23 cellular contexts compared by ENCODE assay signal in the genomic region with DNA sequence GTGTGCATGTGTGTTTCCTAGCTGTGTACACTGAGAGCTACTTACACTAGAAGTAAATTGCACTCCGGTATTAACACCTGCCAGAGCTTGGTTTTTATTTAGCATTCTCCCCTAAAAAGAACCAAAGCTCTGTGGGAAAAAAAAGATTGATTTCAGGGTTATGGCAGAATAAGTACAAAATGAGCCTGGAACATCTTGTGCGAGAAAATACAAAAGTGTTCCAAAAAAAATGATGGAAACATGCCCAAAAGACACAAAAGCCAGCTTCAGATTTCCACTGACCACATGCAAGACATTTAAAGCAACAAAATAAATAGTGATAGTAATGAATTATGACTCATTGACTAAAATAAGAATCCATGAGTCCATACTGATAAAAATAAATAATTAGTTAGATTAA.
"Had no signal": no experiment of that assay in that cellular context is flagged by ENCODE, and none has a peak within 500 bp of the region (broad histone marks: within the 10 kb centered on the region; RNA-seq: fewer than 3 reads in every experiment).

No MANE protein-coding gene starts in this region.

- H3K27ac Mint-ChIP-seq: activated CD4-positive, alpha-beta memory T cell treated with anti-CD3 and anti-CD28 coated beads, Interleukin-2, amount 10 ng/mL, durations not matched to agents 7 days and 5 days; activated CD8-positive, alpha-beta memory T cell treated with anti-CD3 and anti-CD28 coated beads, Interleukin-2, amount 10 ng/mL, durations not matched to agents 7 days and 5 days; activated naive CD8-positive, alpha-beta T cell treated with anti-CD3 and anti-CD28 coated beads, Interleukin-2, amount 10 ng/mL, durations not matched to agents 7 days and 5 days; activated T-helper 2 cell treated with anti-CD3 and anti-CD28 coated beads, Interferon-gamma antibody, Interleukin-2, Interleukin-4, amounts not matched to agents 10 μg/mL and 5 μg/mL and 100 μg/mL, durations not matched to agents 14 hours and 24 hours and 36 hours; memory B cell; natural killer cell; WTC11 had no signal

- H3K36me3 ChIP-seq: gastrocnemius medialis, neutrophil, pancreas, sigmoid colon, transverse colon, uterus had no signal

- H3K4me1 ChIP-seq: body of pancreas, pancreas, sigmoid colon, transverse colon, uterus had no signal

- H3K27me3 Mint-ChIP-seq: activated CD8-positive, alpha-beta memory T cell treated with anti-CD3 and anti-CD28 coated beads, Interleukin-2, amount 10 ng/mL, durations not matched to agents 7 days and 5 days; activated naive CD8-positive, alpha-beta T cell treated with anti-CD3 and anti-CD28 coated beads, Interleukin-2, amount 10 ng/mL, durations not matched to agents 7 days and 5 days; memory B cell had no signal

- H3K9me3 Mint-ChIP-seq: activated CD4-positive, alpha-beta memory T cell treated with anti-CD3 and anti-CD28 coated beads, Interleukin-2, amount 10 ng/mL, durations not matched to agents 7 days and 5 days; activated naive CD8-positive, alpha-beta T cell treated with anti-CD3 and anti-CD28 coated beads, Interleukin-2, amount 10 ng/mL, durations not matched to agents 7 days and 5 days; activated T-helper 2 cell treated with anti-CD3 and anti-CD28 coated beads, Interferon-gamma antibody, Interleukin-2, Interleukin-4, amounts not matched to agents 10 μg/mL and 5 μg/mL and 100 μg/mL, durations not matched to agents 14 hours and 24 hours and 36 hours; memory B cell; natural killer cell had no signal

- H3K27me3 ChIP-seq: body of pancreas, gastrocnemius medialis, neutrophil, pancreas, sigmoid colon, transverse colon, uterus had no signal

- H3K4me3 Mint-ChIP-seq: activated CD4-positive, alpha-beta memory T cell treated with anti-CD3 and anti-CD28 coated beads, Interleukin-2, amount 10 ng/mL, durations not matched to agents 7 days and 5 days; activated CD8-positive, alpha-beta memory T cell treated with anti-CD3 and anti-CD28 coated beads, Interleukin-2, amount 10 ng/mL, durations not matched to agents 7 days and 5 days; activated naive CD8-positive, alpha-beta T cell treated with anti-CD3 and anti-CD28 coated beads, Interleukin-2, amount 10 ng/mL, durations not matched to agents 7 days and 5 days; memory B cell; natural killer cell; WTC11 had no signal

- H3K9me3 ChIP-seq: body of pancreas, gastrocnemius medialis, neutrophil, pancreas, sigmoid colon, transverse colon, uterus had no signal

- H3K4me1 Mint-ChIP-seq: activated CD4-positive, alpha-beta memory T cell treated with anti-CD3 and anti-CD28 coated beads, Interleukin-2, amount 10 ng/mL, durations not matched to agents 7 days and 5 days; activated CD8-positive, alpha-beta memory T cell treated with anti-CD3 and anti-CD28 coated beads, Interleukin-2, amount 10 ng/mL, durations not matched to agents 7 days and 5 days; activated naive CD8-positive, alpha-beta T cell treated with anti-CD3 and anti-CD28 coated beads, Interleukin-2, amount 10 ng/mL, durations not matched to agents 7 days and 5 days; memory B cell; natural killer cell; WTC11 had no signal

- H3K36me3 Mint-ChIP-seq: activated CD8-positive, alpha-beta memory T cell treated with anti-CD3 and anti-CD28 coated beads, Interleukin-2, amount 10 ng/mL, durations not matched to agents 7 days and 5 days; activated naive CD8-positive, alpha-beta T cell treated with anti-CD3 and anti-CD28 coated beads, Interleukin-2, amount 10 ng/mL, durations not matched to agents 7 days and 5 days; memory B cell; natural killer cell; WTC11 had no signal

- H3K27ac ChIP-seq: body of pancreas, epithelial cell of prostate, neutrophil, pancreas, sigmoid colon, transverse colon, uterus had no signal

- DNase-seq: activated CD4-positive, alpha-beta memory T cell treated with anti-CD3 and anti-CD28 coated beads, Interleukin-2, amount 10 ng/mL, durations not matched to agents 7 days and 5 days; activated CD4-positive, alpha-beta T cell treated with anti-CD3 and anti-CD28 coated beads for 4 hours; activated CD8-positive, alpha-beta memory T cell treated with anti-CD3 and anti-CD28 coated beads, Interleukin-2, amount 10 ng/mL, durations not matched to agents 7 days and 5 days; activated naive CD4-positive, alpha-beta T cell treated with Interleukin-2 at 50 U/mL for 16 hours; activated naive CD8-positive, alpha-beta T cell treated with anti-CD3 and anti-CD28 coated beads, Interleukin-2, amount 10 ng/mL, durations not matched to agents 7 days and 5 days; body of pancreas; gastrocnemius medialis; head of caudate nucleus; natural killer cell; pancreas; sigmoid colon; stimulated activated CD4-positive, alpha-beta T cell treated with anti-CD3 and anti-CD28 coated beads, Interleukin-12 subunit alpha, Interleukin-12 subunit beta, amount 100 ng/mL, for 4 hours; stimulated activated CD4-positive, alpha-beta T cell treated with anti-CD3 and anti-CD28 coated beads, Interleukin-1b, Interleukin-23, amount 100 ng/mL, for 48 hours; stimulated activated naive CD4-positive, alpha-beta T cell treated with Interleukin-2 at 50 U/mL for 16 hours; substantia nigra; transverse colon; uterus had no signal

- ATAC-seq: activated CD8-positive, alpha-beta memory T cell treated with anti-CD3 and anti-CD28 coated beads, Interleukin-2, amount 10 ng/mL, durations not matched to agents 7 days and 5 days; body of pancreas; left lobe of liver; natural killer cell; pancreas; WTC11 had no signal

- H3K4me3 ChIP-seq: body of pancreas, gastrocnemius medialis, pancreas, sigmoid colon, transverse colon, uterus had no signal
